In genomic region chr2:23469142-23469540, GRCh38 we compare ENCODE assay signal across 19 cellular contexts.
A peak's percentile ranks its signal among the peaks of the same experiment; 100 is the strongest.
DNase-seq lines count a peak whose midpoint lies in the region; ATAC-seq, FAIRE-seq and TF ChIP-seq lines count a peak whose summit lies in the region.
"Had no signal": no experiment of that assay in that cellular context is flagged by ENCODE, and none has a peak within 500 bp of the region (broad histone marks: within the 10 kb centered on the region; RNA-seq: fewer than 3 reads in every experiment).

No MANE protein-coding gene starts in this region.

- no peak overlapping the region for H3K27ac ChIP-seq in HepG2 (ENCODE audit: extremely low read length, insufficient read depth, low read length)
- no peak overlapping the region for H3K27ac ChIP-seq in right lobe of liver
- H3K27ac ChIP-seq in rectal smooth muscle tissue (ENCODE audit: low read depth, low read length): peak overlapping the region; percentile 52
- H3K27ac ChIP-seq in tibial artery: peak overlapping the region; percentile 5 to 33
- no peak overlapping the region for H3K27ac ChIP-seq in coronary artery
- H3K27ac ChIP-seq: 22Rv1 had no signal

- in situ Hi-C loops in HepG2 (cut with HindIII; ENCODE audit: extremely low pct_ligation_motif_present, low pct_unique_long_range_greater_than_20kb): no loop called here

- no TSS peak for BruUV-seq in HepG2 (replicated peaks; lab: Mats Ljungman, UMichigan)

- no peaks in the 10 kb centered on the region for H3K79me2 ChIP-seq in HepG2 (ENCODE audit: insufficient read depth, low read length)

- intact Hi-C loops in HepG2 (cut with micrococcal nuclease; ENCODE audit: unreplicated experiment): loop anchor here (10.0 kb wide), 1 partner anchor 564 kb away; no protein-coding TSS in a partner anchor
- intact Hi-C loops in right lobe of liver (cut with DNase I): no loop called here
- intact Hi-C loops in tibial artery (cut with DNase I; ENCODE audit: low total_unique reads): no loop called here

- H3K9me3 ChIP-seq in HepG2 (ENCODE audit: low read length): no peaks in the 10 kb centered on the region
- H3K9me3 ChIP-seq in right lobe of liver: no peaks in the 10 kb centered on the region
- H3K9me3 ChIP-seq in tibial artery: no peaks in the 10 kb centered on the region
- H3K9me3 ChIP-seq: HAP-1 had no signal

- H3K4me2 ChIP-seq in HepG2 (ENCODE audit: low read depth, low read length): no peak overlapping the region

- no peak overlapping the region for H3K4me3 ChIP-seq in HepG2 (replicated peaks in 1 of 3; ENCODE audit: insufficient read depth in 1 of 3, low read depth in 2 of 3, low read length in 3 of 3)
- no peak overlapping the region for H3K4me3 ChIP-seq in right lobe of liver
- no peak overlapping the region for H3K4me3 ChIP-seq in rectal smooth muscle tissue (ENCODE audit: low read length)
- no peak overlapping the region for H3K4me3 ChIP-seq in tibial artery
- no peak overlapping the region for H3K4me3 ChIP-seq in coronary artery
- H3K4me3 ChIP-seq: HAP-1 had no signal

- H3K9ac ChIP-seq in HepG2 (ENCODE audit: insufficient read depth, low read depth, low read length) (no peak overlapping the region), rectal smooth muscle tissue (ENCODE audit: low read length) (no peak overlapping the region)

- ATAC-seq in HepG2 (peak; percentile 29; the same call in 2 of the 3 replicates), right lobe of liver (no peak), GM19397 (IDR thresholded peaks at IDR 0.05; ENCODE audit: unreplicated experiment) (no peak)
- ATAC-seq: CD8-positive, alpha-beta T cell had no signal

- peaks cover 3 to 50% of the 10 kb centered on the region in 2 experiments; a peak in 3 of 5 replicates for H3K27me3 ChIP-seq in HepG2 (ENCODE audit: control insufficient read depth in 1 of 2, insufficient read depth in 2 of 2, low read length in 2 of 2)
- no peaks in the 10 kb centered on the region for H3K27me3 ChIP-seq in right lobe of liver
- H3K27me3 ChIP-seq in rectal smooth muscle tissue (ENCODE audit: control insufficient read depth, insufficient read depth, low read length): no peaks in the 10 kb centered on the region
- no peaks in the 10 kb centered on the region for H3K27me3 ChIP-seq in tibial artery

- TF ChIP-seq CTCF in HepG2 (CRISPR knock-in tag; IDR thresholded peaks at IDR 0.05) (no peak), right lobe of liver (IDR thresholded peaks at IDR 0.05) (no peak), tibial artery (IDR thresholded peaks at IDR 0.05) (no peak), coronary artery (IDR thresholded peaks at IDR 0.05) (no peak)

- H4K20me1 ChIP-seq in HepG2 (ENCODE audit: insufficient read depth, low read length): no peaks in the 10 kb centered on the region

- CTCF ChIA-PET in HepG2 (lab: Yijun Ruan, JAX; ENCODE audit: low intra/inter-chr PET ratio, low total read pairs): no interaction called here

- H3K4me1 ChIP-seq in HepG2 (ENCODE audit: insufficient read depth, low read length) (no peaks in the 10 kb centered on the region), right lobe of liver (no peaks in the 10 kb centered on the region), rectal smooth muscle tissue (ENCODE audit: control insufficient read depth, insufficient read depth, low read length) (peaks cover 20% of the 10 kb centered on the region), tibial artery (peaks cover 0 to 52% (median 15%) of the 10 kb centered on the region in 4 donors)
- H3K4me1 ChIP-seq: HAP-1 had no signal

- POLR2A ChIA-PET in HepG2 (lab: Yijun Ruan, JAX): no interaction called here

- no peak for TF ChIP-seq RAD21 in HepG2 (CRISPR knock-in tag; IDR thresholded peaks at IDR 0.05)

- 44% methylated on average over 9 of the region's 10 CpGs for WGBS in HepG2 (ENCODE audit: low lambda C conversion rate)
- 90% methylated on average over 5 of the region's 10 CpGs for WGBS in right lobe of liver (ENCODE audit: insufficient coverage, low coverage, low lambda C conversion rate, missing lambda C conversion rate)

- FAIRE-seq in HepG2 (lab: Jason Lieb, UNC): no peak
- FAIRE-seq: D721Med, G401.6, GM12891, H1 had no signal

- H2AFZ ChIP-seq in HepG2 (ENCODE audit: low read length): no peak overlapping the region

- DNase-seq in HepG2 (ENCODE audit: low spot score) (no peak), right lobe of liver (no peak), tibial artery (no peak), T-helper 1 cell (no peak), coronary artery (ENCODE audit: low spot score) (no peak)
- no peak for DNase-seq in stimulated activated CD4-positive, alpha-beta T cell treated with anti-CD3 and anti-CD28 coated beads, Interleukin-15, amount 100 ng/mL, for 24 hours
- DNase-seq: CD8-positive, alpha-beta T cell; COR-L47; DMS153; DMS79 treated with DMSO at 0.1 percent for 48 hours; EL had no signal

- no peak for TF ChIP-seq POLR2A in HepG2 (IDR thresholded peaks at IDR 0.05; ENCODE audit: insufficient read depth in 1 of 2, low read depth in 2 of 2, low read length in 2 of 2)
- no peak for TF ChIP-seq POLR2A in right lobe of liver (IDR thresholded peaks at IDR 0.05)

- H3K36me3 ChIP-seq in HepG2 (replicated peaks in 1 of 2; ENCODE audit: control insufficient read depth in 1 of 2, insufficient read depth in 2 of 2, low read length in 2 of 2) (no peaks in the 10 kb centered on the region), right lobe of liver (no peaks in the 10 kb centered on the region), rectal smooth muscle tissue (ENCODE audit: control insufficient read depth, insufficient read depth, low read length) (no peaks in the 10 kb centered on the region), tibial artery (no peaks in the 10 kb centered on the region)
- H3K36me3 ChIP-seq: HAP-1 had no signal

- TF ChIP-seq EP300 in HepG2 (IDR thresholded peaks at IDR 0.05; ENCODE audit: low read depth in 2 of 2, low read length in 2 of 2): no peak
- no peak for TF ChIP-seq EP300 in HepG2 (CRISPR knock-in tag; IDR thresholded peaks at IDR 0.05; ENCODE audit: borderline replicate concordance)

TF ChIP-seq in HepG2, 621 proteins besides CTCF, POLR2A, EP300 and RAD21:
- TF ChIP-seq HOXA7 (CRISPR knock-in tag; IDR thresholded peaks at IDR 0.05) (no peak), ZNF878 (CRISPR knock-in tag; IDR thresholded peaks at IDR 0.05) (no peak)
TF ChIP-seq in HepG2: peak in this region for 0.

Comparison
In these comparisons a context has a peak if more than half of its experiments do, and no peak if none do; other contexts are left out.
1. H3K27ac ChIP-seq: peak in rectal smooth muscle tissue (single experiment) and tibial artery (2 of 2); none in HepG2 (single experiment), right lobe of liver (0 of 3) and coronary artery (0 of 2).